9 cellular contexts compared by ENCODE assay signal in genomic region chr9:36632892-36633291, GRCh38.
DNase-seq lines count a peak whose midpoint lies in the region; ATAC-seq, FAIRE-seq and TF ChIP-seq lines count a peak whose summit lies in the region.
"Had no signal": no experiment of that assay in that cellular context is flagged by ENCODE, and none has a peak within 500 bp of the region (broad histone marks: within the 10 kb centered on the region; RNA-seq: fewer than 3 reads in every experiment).

No MANE protein-coding gene starts in this region.

- intact Hi-C loops in activated CD4-positive, alpha-beta T cell treated with anti-CD3 and anti-CD28 coated beads, Interleukin-2, amount 10 ng/mL, durations not matched to agents 24 days and 14 days (cut with micrococcal nuclease) = loop anchor here (1.0 kb wide), 1 partner anchor 96 kb away; no protein-coding TSS in a partner anchor

- FAIRE-seq in GM12892 (lab: Jason Lieb, UNC) = peak; percentile 24

- no peaks in the 10 kb centered on the region for H3K9me3 Mint-ChIP-seq in CD8-positive, alpha-beta memory T cell
- no peaks in the 10 kb centered on the region for H3K9me3 Mint-ChIP-seq in activated CD4-positive, alpha-beta T cell treated with anti-CD3 and anti-CD28 coated beads, Interleukin-2, amount 10 ng/mL, durations not matched to agents 24 days and 14 days
- H3K9me3 Mint-ChIP-seq: dendritic cell treated with granulocyte-macrophage colony-stimulating factor and Interleukin-4, amounts not matched to agents 40 ng/mL and 50 ng/mL, for 4 days had no signal

- peak; percentile 38 for DNase-seq in AG08395 (ENCODE audit: low spot score)
- DNase-seq in GM12892 (ENCODE audit: insufficient read length) = no peak
- no peak for DNase-seq in Peyer's patch
- peak; percentile 70 for DNase-seq in fibroblast of the aortic adventitia (ENCODE audit: low read depth)
- peak; percentile 82 for DNase-seq in superior temporal gyrus (ENCODE audit: extremely low spot score)
- no peak for DNase-seq in CD8-positive, alpha-beta memory T cell
- DNase-seq in activated CD4-positive, alpha-beta T cell treated with anti-CD3 and anti-CD28 coated beads, Interleukin-2, amount 10 ng/mL, durations not matched to agents 24 days and 14 days = no peak

- H3K4me3 ChIP-seq in Peyer's patch = no peak overlapping the region
- no peak overlapping the region for H3K4me3 ChIP-seq in fibroblast of the aortic adventitia (ENCODE audit: low read depth, low read length)
- H3K4me3 ChIP-seq in CD8-positive, alpha-beta memory T cell (ENCODE audit: low read length) = no peak overlapping the region

- no peak overlapping the region for H3K4me3 Mint-ChIP-seq in CD8-positive, alpha-beta memory T cell
- no peak overlapping the region for H3K4me3 Mint-ChIP-seq in activated CD4-positive, alpha-beta T cell treated with anti-CD3 and anti-CD28 coated beads, Interleukin-2, amount 10 ng/mL, durations not matched to agents 24 days and 14 days
- H3K4me3 Mint-ChIP-seq: dendritic cell treated with granulocyte-macrophage colony-stimulating factor and Interleukin-4, amounts not matched to agents 40 ng/mL and 50 ng/mL, for 4 days had no signal

- no peaks in the 10 kb centered on the region for H3K36me3 ChIP-seq in Peyer's patch
- H3K36me3 ChIP-seq in CD8-positive, alpha-beta memory T cell (ENCODE audit: insufficient read depth, low read length) = no peaks in the 10 kb centered on the region

- no peaks in the 10 kb centered on the region for H3K9me3 ChIP-seq in Peyer's patch
- no peaks in the 10 kb centered on the region for H3K9me3 ChIP-seq in CD8-positive, alpha-beta memory T cell (ENCODE audit: low read length)

- H3K36me3 Mint-ChIP-seq in CD8-positive, alpha-beta memory T cell = no peaks in the 10 kb centered on the region
- H3K36me3 Mint-ChIP-seq in activated CD4-positive, alpha-beta T cell treated with anti-CD3 and anti-CD28 coated beads, Interleukin-2, amount 10 ng/mL, durations not matched to agents 24 days and 14 days (ENCODE audit: low read depth) = peaks cover 28% of the 10 kb centered on the region

- ATAC-seq in GM21423 (IDR thresholded peaks at IDR 0.05; ENCODE audit: unreplicated experiment) = no peak

- H3K27me3 Mint-ChIP-seq in CD8-positive, alpha-beta memory T cell = no peaks in the 10 kb centered on the region
- H3K27me3 Mint-ChIP-seq in activated CD4-positive, alpha-beta T cell treated with anti-CD3 and anti-CD28 coated beads, Interleukin-2, amount 10 ng/mL, durations not matched to agents 24 days and 14 days = no peaks in the 10 kb centered on the region
- H3K27me3 Mint-ChIP-seq: dendritic cell treated with granulocyte-macrophage colony-stimulating factor and Interleukin-4, amounts not matched to agents 40 ng/mL and 50 ng/mL, for 4 days had no signal

- POLR2A ChIA-PET in CD8-positive, alpha-beta memory T cell (lab: Charles Lee) = no interaction called here

- no peaks in the 10 kb centered on the region for H3K4me1 ChIP-seq in Peyer's patch
- no peaks in the 10 kb centered on the region for H3K4me1 ChIP-seq in CD8-positive, alpha-beta memory T cell (ENCODE audit: insufficient read depth, low read length)

- CTCF ChIA-PET in CD8-positive, alpha-beta memory T cell (lab: Charles Lee) = interaction anchor here (0.6 to 0.9 kb wide), 3 partner anchors 13 to 96 kb away, joined by 3 to 4 read pairs (median 3); no protein-coding TSS in a partner anchor

- peak in 5 of 6 experiments; percentile 29 to 67 (median 60) for TF ChIP-seq CTCF in Peyer's patch (IDR thresholded peaks at IDR 0.05)
- peak; percentile 57 for TF ChIP-seq CTCF in fibroblast of the aortic adventitia (IDR thresholded peaks at IDR 0.05; ENCODE audit: insufficient read depth, low read length)

- TF ChIP-seq POLR2A in GM12892 (IDR thresholded peaks at IDR 0.05; ENCODE audit: low read depth, low read length) (no peak), Peyer's patch (IDR thresholded peaks at IDR 0.05) (no peak)

- no peaks in the 10 kb centered on the region for H3K27me3 ChIP-seq in Peyer's patch
- H3K27me3 ChIP-seq in CD8-positive, alpha-beta memory T cell (ENCODE audit: insufficient read depth, low read length, poor library complexity, severe bottlenecking) = no peaks in the 10 kb centered on the region

- no peak overlapping the region for H3K27ac ChIP-seq in Peyer's patch
- H3K27ac ChIP-seq in CD8-positive, alpha-beta memory T cell (ENCODE audit: low read depth, low read length) = no peak overlapping the region

- no peak overlapping the region for H3K27ac Mint-ChIP-seq in CD8-positive, alpha-beta memory T cell
- H3K27ac Mint-ChIP-seq in activated CD4-positive, alpha-beta T cell treated with anti-CD3 and anti-CD28 coated beads, Interleukin-2, amount 10 ng/mL, durations not matched to agents 24 days and 14 days = no peak overlapping the region
- H3K27ac Mint-ChIP-seq: dendritic cell treated with granulocyte-macrophage colony-stimulating factor and Interleukin-4, amounts not matched to agents 40 ng/mL and 50 ng/mL, for 4 days had no signal

- no peaks in the 10 kb centered on the region for H3K4me1 Mint-ChIP-seq in CD8-positive, alpha-beta memory T cell
- peaks cover 3% of the 10 kb centered on the region for H3K4me1 Mint-ChIP-seq in activated CD4-positive, alpha-beta T cell treated with anti-CD3 and anti-CD28 coated beads, Interleukin-2, amount 10 ng/mL, durations not matched to agents 24 days and 14 days

Comparison
In these comparisons a context has a peak if more than half of its experiments do, and no peak if none do; other contexts are left out.
1. DNase-seq: peak in AG08395 (single experiment), fibroblast of the aortic adventitia (single experiment) and superior temporal gyrus (single experiment); none in GM12892 (single experiment), Peyer's patch (0 of 3), CD8-positive, alpha-beta memory T cell (0 of 5) and activated CD4-positive, alpha-beta T cell treated with anti-CD3 and anti-CD28 coated beads, Interleukin-2, amount 10 ng/mL, durations not matched to agents 24 days and 14 days (single experiment).